In the genomic region with DNA sequence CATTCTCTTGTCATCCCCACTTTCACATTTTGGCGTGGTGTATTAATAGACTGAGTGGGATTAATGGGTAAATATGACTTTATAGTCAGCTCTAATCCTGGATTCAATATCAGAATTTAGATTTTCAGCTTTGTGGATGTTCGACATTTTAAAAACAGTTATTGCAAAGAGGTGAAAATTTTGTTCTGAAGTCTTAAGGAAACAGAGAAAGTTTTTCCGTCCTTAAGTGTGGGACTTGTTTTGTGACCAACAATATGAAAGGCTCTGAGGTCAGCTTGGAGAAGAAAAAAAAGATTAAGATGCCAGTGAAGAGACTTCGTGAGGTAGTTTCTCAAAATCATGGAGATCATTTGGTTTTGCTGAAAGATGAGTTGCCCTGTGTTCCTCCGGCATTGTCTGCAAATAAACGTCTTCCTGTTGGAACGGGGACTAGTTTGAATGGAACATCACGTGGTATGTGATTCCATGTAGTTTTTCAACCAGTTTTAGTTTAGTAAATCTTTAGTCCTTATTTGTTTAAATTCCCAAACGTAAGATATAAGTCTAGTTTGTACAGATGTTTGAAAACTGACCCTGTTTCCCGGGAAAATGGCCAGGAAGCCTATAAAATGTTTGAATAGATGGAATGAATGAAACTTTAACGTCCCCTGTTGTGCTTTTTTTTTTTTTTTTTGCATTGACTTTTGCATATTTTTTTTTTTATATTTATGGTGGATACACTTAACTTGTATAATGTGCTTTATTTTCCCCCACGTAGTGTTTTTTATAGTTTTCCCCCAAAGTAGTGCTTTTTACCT, we compare ENCODE assay signal across 2 cellular contexts.
TF ChIP-seq lines count a peak whose summit lies in the region.

No MANE protein-coding gene starts in this region.

TF ChIP-seq in A549, 52 proteins besides CTCF, POLR2A, EP300 and RAD21 (continued from another document):
- TF ChIP-seq PHF8 (IDR thresholded peaks at IDR 0.05; ENCODE audit: borderline replicate concordance, low read depth) (peak; percentile 21; the same call in 1 of the 2 replicates), JUNB (IDR thresholded peaks at IDR 0.05) (0 out of 2 replicates have a peak, but pooled peaks have one; percentile 15)
TF ChIP-seq in A549: peak in this region for 4.

TF ChIP-seq in WTC11, 78 proteins besides CTCF, POLR2A, EP300 and RAD21 (continued from another document):
- TF ChIP-seq, protein P1, sequence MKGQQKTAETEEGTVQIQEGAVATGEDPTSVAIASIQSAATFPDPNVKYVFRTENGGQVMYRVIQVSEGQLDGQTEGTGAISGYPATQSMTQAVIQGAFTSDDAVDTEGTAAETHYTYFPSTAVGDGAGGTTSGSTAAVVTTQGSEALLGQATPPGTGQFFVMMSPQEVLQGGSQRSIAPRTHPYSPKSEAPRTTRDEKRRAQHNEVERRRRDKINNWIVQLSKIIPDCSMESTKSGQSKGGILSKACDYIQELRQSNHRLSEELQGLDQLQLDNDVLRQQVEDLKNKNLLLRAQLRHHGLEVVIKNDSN (CRISPR knock-in tag; IDR thresholded peaks at IDR 0.05) = peak; percentile 67; the same call in 1 of the 2 replicates
